In genomic region chr13:27822258-27822872, GRCh38 we compare ENCODE assay signal across 19 cellular contexts. TPM values are rescaled to one million over a fixed set of nuclear protein-coding genes. Genes with fewer than 3 reads are reported as not detected.
"Had no signal": no experiment of that assay in that cellular context is flagged by ENCODE, and none has a peak within 500 bp of the region (broad histone marks: within the 10 kb centered on the region; RNA-seq: fewer than 3 reads in every experiment).

No MANE protein-coding gene starts in this region.

- H3K4me3 ChIP-seq: esophagus squamous epithelium, gastroesophageal sphincter, lower lobe of right lung, spleen, transverse colon had no signal

- H3K27ac ChIP-seq: esophagus squamous epithelium, gastroesophageal sphincter, lower lobe of right lung, spleen, transverse colon had no signal

- H3K36me3 ChIP-seq: esophagus squamous epithelium, gastroesophageal sphincter, lower lobe of right lung, spleen, transverse colon had no signal

- ATAC-seq: activated CD8-positive, alpha-beta memory T cell treated with anti-CD3 and anti-CD28 coated beads, Interleukin-2, amount 10 ng/mL, durations not matched to agents 7 days and 5 days; gastroesophageal sphincter; lower lobe of right lung; natural killer cell; right cardiac atrium; stimulated activated memory B cell treated with anti-CD40 and anti-IgM and Interleukin-4, amounts not matched to agents 10 μg/mL and 1 μg/mL and 100 μg/mL, for 72 hours had no signal

- H3K9me3 ChIP-seq: esophagus squamous epithelium, gastroesophageal sphincter, lower lobe of right lung, spleen, transverse colon had no signal

- H3K27ac Mint-ChIP-seq: activated CD8-positive, alpha-beta memory T cell treated with anti-CD3 and anti-CD28 coated beads, Interleukin-2, amount 10 ng/mL, durations not matched to agents 7 days and 5 days; activated naive CD4-positive, alpha-beta T cell treated with anti-CD3 and anti-CD28 coated beads, Interleukin-2, amount 50 U/mL, for 24 hours; activated T-cell treated with anti-CD3 and anti-CD28 coated beads, Interleukin-2, amount 50 U/mL, for 24 hours; natural killer cell; progenitor cell of endocrine pancreas; stimulated activated memory B cell treated with anti-CD40 and anti-IgM and Interleukin-4, amounts not matched to agents 10 μg/mL and 1 μg/mL and 100 μg/mL, for 72 hours had no signal

- H3K36me3 Mint-ChIP-seq: activated CD8-positive, alpha-beta memory T cell treated with anti-CD3 and anti-CD28 coated beads, Interleukin-2, amount 10 ng/mL, durations not matched to agents 7 days and 5 days; activated naive CD4-positive, alpha-beta T cell treated with anti-CD3 and anti-CD28 coated beads, Interleukin-2, amount 50 U/mL, for 24 hours; natural killer cell; stimulated activated memory B cell treated with anti-CD40 and anti-IgM and Interleukin-4, amounts not matched to agents 10 μg/mL and 1 μg/mL and 100 μg/mL, for 72 hours had no signal

- H3K9me3 Mint-ChIP-seq: activated naive CD4-positive, alpha-beta T cell treated with anti-CD3 and anti-CD28 coated beads, Interleukin-2, amount 50 U/mL, for 24 hours; activated T-cell treated with anti-CD3 and anti-CD28 coated beads, Interleukin-2, amount 50 U/mL, for 24 hours; natural killer cell; stimulated activated memory B cell treated with anti-CD40 and anti-IgM and Interleukin-4, amounts not matched to agents 10 μg/mL and 1 μg/mL and 100 μg/mL, for 72 hours had no signal

- H3K4me3 Mint-ChIP-seq: activated CD8-positive, alpha-beta memory T cell treated with anti-CD3 and anti-CD28 coated beads, Interleukin-2, amount 10 ng/mL, durations not matched to agents 7 days and 5 days; activated naive CD4-positive, alpha-beta T cell treated with anti-CD3 and anti-CD28 coated beads, Interleukin-2, amount 50 U/mL, for 24 hours; activated T-cell treated with anti-CD3 and anti-CD28 coated beads, Interleukin-2, amount 50 U/mL, for 24 hours; natural killer cell; stimulated activated memory B cell treated with anti-CD40 and anti-IgM and Interleukin-4, amounts not matched to agents 10 μg/mL and 1 μg/mL and 100 μg/mL, for 72 hours had no signal

- DNase-seq: activated CD4-positive, alpha-beta T cell treated with anti-CD3 and anti-CD28 coated beads, Interleukin-2, amount 50 U/mL, for 48 hours; activated CD8-positive, alpha-beta memory T cell treated with anti-CD3 and anti-CD28 coated beads, Interleukin-2, amount 10 ng/mL, durations not matched to agents 7 days and 5 days; activated effector memory CD4-positive, alpha-beta T cell treated with Interleukin-2 at 50 U/mL for 16 hours; activated T-cell treated with anti-CD3 and anti-CD28 coated beads, Interleukin-2, amount 50 U/mL, for 24 hours; esophagus squamous epithelium; lower lobe of right lung; natural killer cell; nucleus accumbens; right cardiac atrium; spleen; stimulated activated CD4-positive, alpha-beta T cell treated with anti-CD3 and anti-CD28 coated beads, Interleukin-1b, Interleukin-23, amount 100 ng/mL, for 48 hours; transverse colon had no signal

- H3K4me1 Mint-ChIP-seq: natural killer cell had no signal

RNA-seq across cellular contexts. Expression of gene GSX1, which starts 30.1 kb away (rescaled TPM):
- total RNA-seq: activated CD8-positive, alpha-beta memory T cell treated with anti-CD3 and anti-CD28 coated beads, Interleukin-2, amount 10 ng/mL, durations not matched to agents 7 days and 5 days; esophagus squamous epithelium; gastroesophageal sphincter; lower lobe of right lung; mononuclear cell; natural killer cell; progenitor cell of endocrine pancreas; right cardiac atrium; spleen; subcutaneous adipose tissue; T-helper 2 cell treated with Interferon-gamma antibody and Interleukin-4, amounts not matched to agents 100 ng/mL and 5 ng/mL, for 36 hours; transverse colon had no signal
- polyA plus RNA-seq: right cardiac atrium, spleen had no signal
